ENCODE assay signal across 15 cellular contexts in genomic region chr7:101747058-101747617, GRCh38.
"Had no signal": no experiment of that assay in that cellular context is flagged by ENCODE, and none has a peak within 500 bp of the region (broad histone marks: within the 10 kb centered on the region; RNA-seq: fewer than 3 reads in every experiment).

No MANE protein-coding gene starts in this region.

- H3K4me3 Mint-ChIP-seq: activated CD4-positive, alpha-beta T cell treated with anti-CD3 and anti-CD28 coated beads for 36 hours; activated naive CD8-positive, alpha-beta T cell; dendritic cell treated with granulocyte-macrophage colony-stimulating factor and Interleukin-4, amounts not matched to agents 40 ng/mL and 50 ng/mL, for 4 days; stimulated activated effector memory CD8-positive, alpha-beta T cell treated with anti-CD3 and anti-CD28 coated beads, Interleukin-12 subunit alpha, Interleukin-12 subunit beta, amount 100 ng/mL, for 72 hours had no signal

- H3K9me3 Mint-ChIP-seq: dendritic cell treated with granulocyte-macrophage colony-stimulating factor and Interleukin-4, amounts not matched to agents 40 ng/mL and 50 ng/mL, for 4 days; stimulated activated effector memory CD8-positive, alpha-beta T cell treated with anti-CD3 and anti-CD28 coated beads, Interleukin-12 subunit alpha, Interleukin-12 subunit beta, amount 100 ng/mL, for 72 hours had no signal

- ATAC-seq: activated CD4-positive, alpha-beta T cell treated with anti-CD3 and anti-CD28 coated beads for 36 hours; stimulated activated effector memory CD8-positive, alpha-beta T cell treated with anti-CD3 and anti-CD28 coated beads, Interleukin-12 subunit alpha, Interleukin-12 subunit beta, amount 100 ng/mL, for 72 hours had no signal

- DNase-seq: activated CD4-positive, alpha-beta T cell treated with anti-CD3 and anti-CD28 coated beads for 36 hours; activated CD8-positive, alpha-beta memory T cell treated with anti-CD3 and anti-CD28 coated beads for 24 hours; anterior cingulate cortex; cerebellar nuclear complex; erythroblast; hippocampal formation; kidney glomerular epithelial cell; mesendoderm; posterior cingulate gyrus; small intestine; trophoblast cell had no signal

- H3K27ac Mint-ChIP-seq: activated CD4-positive, alpha-beta T cell treated with anti-CD3 and anti-CD28 coated beads for 36 hours; activated naive CD8-positive, alpha-beta T cell; dendritic cell treated with granulocyte-macrophage colony-stimulating factor and Interleukin-4, amounts not matched to agents 40 ng/mL and 50 ng/mL, for 4 days; stimulated activated effector memory CD8-positive, alpha-beta T cell treated with anti-CD3 and anti-CD28 coated beads, Interleukin-12 subunit alpha, Interleukin-12 subunit beta, amount 100 ng/mL, for 72 hours had no signal

- H3K27me3 Mint-ChIP-seq: activated CD4-positive, alpha-beta T cell treated with anti-CD3 and anti-CD28 coated beads for 36 hours; activated naive CD8-positive, alpha-beta T cell had no signal

- H3K27ac ChIP-seq: VCaP had no signal

- H3K36me3 Mint-ChIP-seq: activated naive CD8-positive, alpha-beta T cell; stimulated activated effector memory CD8-positive, alpha-beta T cell treated with anti-CD3 and anti-CD28 coated beads, Interleukin-12 subunit alpha, Interleukin-12 subunit beta, amount 100 ng/mL, for 72 hours had no signal
